ENCODE assay signal across 22 cellular contexts in the genomic region with DNA sequence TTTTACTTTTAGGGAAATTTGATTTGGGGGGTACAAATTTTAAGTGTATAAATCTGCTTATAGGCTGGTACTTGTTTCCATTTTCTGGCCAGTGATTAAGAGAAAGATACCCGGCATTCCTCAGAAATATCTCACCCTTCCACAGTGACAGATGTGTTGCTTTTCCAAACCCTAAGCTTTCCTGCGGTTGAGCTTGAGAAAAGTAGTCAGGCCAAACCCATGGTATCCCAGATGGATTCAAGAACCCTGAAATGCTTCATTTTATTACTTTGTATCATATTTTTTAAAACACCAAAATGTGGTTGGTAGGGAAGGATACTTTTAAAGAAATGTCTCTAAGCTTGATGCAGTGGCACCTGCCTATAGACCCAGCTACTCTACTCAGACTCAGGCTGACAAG. TPM values are rescaled to one million over a fixed set of nuclear protein-coding genes. Genes with fewer than 3 reads are reported as not detected.
DNase-seq lines count a peak whose midpoint lies in the region; ATAC-seq and TF ChIP-seq lines count a peak whose summit lies in the region.
"Had no signal": no experiment of that assay in that cellular context is flagged by ENCODE, and none has a peak within 500 bp of the region (broad histone marks: within the 10 kb centered on the region; RNA-seq: fewer than 3 reads in every experiment).

No MANE protein-coding gene starts in this region.

- H3K36me3 Mint-ChIP-seq in activated naive CD4-positive, alpha-beta T cell treated with anti-CD3 and anti-CD28 coated beads, Interleukin-2, amount 10 ng/mL, durations not matched to agents 7 days and 5 days, result peaks cover 58% of the 10 kb centered on the region
- H3K36me3 Mint-ChIP-seq in chondrocyte (ENCODE audit: low read depth), result peaks cover 50% of the 10 kb centered on the region

- CTCF ChIA-PET in activated naive CD4-positive, alpha-beta T cell treated with anti-CD3 and anti-CD28 coated beads, Interleukin-2, amount 10 ng/mL, durations not matched to agents 7 days and 5 days (lab: Charles Lee), result no interaction called here

- H3K27ac ChIP-seq in mucosa of rectum (ENCODE audit: low read depth in 2 of 2, low read length in 2 of 2), result peak overlapping the region; percentile 25 to 45
- H3K27ac ChIP-seq in upper lobe of right lung, result peak overlapping the region; percentile 13
- H3K27ac ChIP-seq: BLaER1 had no signal

- H3K36me3 ChIP-seq in mucosa of rectum (ENCODE audit: control insufficient read depth in 2 of 2, insufficient read depth in 2 of 2, low read length in 2 of 2) (peaks cover 68 to 73% of the 10 kb centered on the region in 2 donors), upper lobe of right lung (peaks cover 98% of the 10 kb centered on the region)

- no peak overlapping the region for H3K9ac ChIP-seq in mucosa of rectum (ENCODE audit: low read depth in 1 of 2, low read length in 2 of 2)
- H3K9ac ChIP-seq: BLaER1 had no signal

- peak overlapping the region; percentile 7 for H3K27ac Mint-ChIP-seq in activated naive CD4-positive, alpha-beta T cell treated with anti-CD3 and anti-CD28 coated beads, Interleukin-2, amount 10 ng/mL, durations not matched to agents 7 days and 5 days
- peak overlapping the region; percentile 79 for H3K27ac Mint-ChIP-seq in chondrocyte (ENCODE audit: unreplicated experiment)
- H3K27ac Mint-ChIP-seq: activated B cell treated with CpG ODN at 0.5 μM for 24 hours; activated CD8-positive, alpha-beta T cell treated with anti-CD3 and anti-CD28 coated beads for 36 hours had no signal

- no peak overlapping the region for H3K4me3 Mint-ChIP-seq in activated naive CD4-positive, alpha-beta T cell treated with anti-CD3 and anti-CD28 coated beads, Interleukin-2, amount 10 ng/mL, durations not matched to agents 7 days and 5 days
- no peak overlapping the region for H3K4me3 Mint-ChIP-seq in chondrocyte (ENCODE audit: unreplicated experiment)
- H3K4me3 Mint-ChIP-seq: activated B cell treated with CpG ODN at 0.5 μM for 24 hours; activated CD8-positive, alpha-beta T cell treated with anti-CD3 and anti-CD28 coated beads for 36 hours had no signal

- H3K27me3 ChIP-seq in mucosa of rectum (ENCODE audit: control insufficient read depth in 2 of 2, insufficient read depth in 2 of 2, low read length in 2 of 2) (no peaks in the 10 kb centered on the region), upper lobe of right lung (no peaks in the 10 kb centered on the region)
- H3K27me3 ChIP-seq: BLaER1 had no signal

- ATAC-seq in upper lobe of right lung, result no peak
- ATAC-seq: activated CD8-positive, alpha-beta T cell treated with anti-CD3 and anti-CD28 coated beads for 36 hours had no signal

- H3K27me3 Mint-ChIP-seq in activated naive CD4-positive, alpha-beta T cell treated with anti-CD3 and anti-CD28 coated beads, Interleukin-2, amount 10 ng/mL, durations not matched to agents 7 days and 5 days, result no peaks in the 10 kb centered on the region
- no peaks in the 10 kb centered on the region for H3K27me3 Mint-ChIP-seq in chondrocyte (ENCODE audit: low read depth)
- H3K27me3 Mint-ChIP-seq: activated B cell treated with CpG ODN at 0.5 μM for 24 hours; activated CD8-positive, alpha-beta T cell treated with anti-CD3 and anti-CD28 coated beads for 36 hours had no signal

- H3K9me3 ChIP-seq in mucosa of rectum (ENCODE audit: control insufficient read depth in 2 of 2, low read length in 2 of 2), result no peaks in the 10 kb centered on the region
- no peaks in the 10 kb centered on the region for H3K9me3 ChIP-seq in upper lobe of right lung
- H3K9me3 ChIP-seq: BLaER1 had no signal

- H3K9me3 Mint-ChIP-seq in activated naive CD4-positive, alpha-beta T cell treated with anti-CD3 and anti-CD28 coated beads, Interleukin-2, amount 10 ng/mL, durations not matched to agents 7 days and 5 days, result no peaks in the 10 kb centered on the region
- no peaks in the 10 kb centered on the region for H3K9me3 Mint-ChIP-seq in chondrocyte (ENCODE audit: low read depth)
- H3K9me3 Mint-ChIP-seq: activated B cell treated with CpG ODN at 0.5 μM for 24 hours; activated CD8-positive, alpha-beta T cell treated with anti-CD3 and anti-CD28 coated beads for 36 hours had no signal

- no peak for DNase-seq in activated naive CD4-positive, alpha-beta T cell treated with anti-CD3 and anti-CD28 coated beads, Interleukin-2, amount 10 ng/mL, durations not matched to agents 7 days and 5 days
- DNase-seq in activated naive CD4-positive, alpha-beta T cell (lab: John Stamatoyannopoulos, UW), result no peak
- DNase-seq in chondrocyte (ENCODE audit: low spot score) (no peak), upper lobe of right lung (no peak), posterior cingulate gyrus (no peak), HuH-7 (ENCODE audit: low spot score) (no peak)
- DNase-seq in activated CD4-positive, alpha-beta T cell treated with anti-CD3 and anti-CD28 coated beads for 48 hours, result no peak
- DNase-seq: 8988T; activated B cell treated with CpG ODN at 0.5 μM for 24 hours; activated CD8-positive, alpha-beta T cell treated with anti-CD3 and anti-CD28 coated beads for 36 hours; activated gamma-delta T cell treated with Interleukin-2 at 50 U/mL for 16 hours; activated T-cell treated with anti-CD3 and anti-CD28 coated beads for 4 hours; Calu3; cerebellar nuclear complex; effector CD8-positive, alpha-beta T cell; NCI-H2029 treated with DMSO at 0.1 percent for 48 hours; NCI-H345; NCI-H82; OCI-M1; T1000 had no signal

- TF ChIP-seq CTCF in chondrocyte (IDR thresholded peaks at IDR 0.05), result no peak
- no peak for TF ChIP-seq CTCF in upper lobe of right lung (IDR thresholded peaks at IDR 0.05)

- no peak overlapping the region for H3K4me3 ChIP-seq in mucosa of rectum (ENCODE audit: low read length in 2 of 2)
- H3K4me3 ChIP-seq in upper lobe of right lung, result no peak overlapping the region
- H3K4me3 ChIP-seq: BLaER1 had no signal

- H3K4me1 Mint-ChIP-seq in activated naive CD4-positive, alpha-beta T cell treated with anti-CD3 and anti-CD28 coated beads, Interleukin-2, amount 10 ng/mL, durations not matched to agents 7 days and 5 days, result peaks cover 16% of the 10 kb centered on the region
- peaks cover 33% of the 10 kb centered on the region for H3K4me1 Mint-ChIP-seq in chondrocyte (ENCODE audit: low read depth)
- H3K4me1 Mint-ChIP-seq: activated B cell treated with CpG ODN at 0.5 μM for 24 hours had no signal

- H3K4me1 ChIP-seq in mucosa of rectum (ENCODE audit: control insufficient read depth in 2 of 2, insufficient read depth in 2 of 2, low read length in 2 of 2) (peaks cover 14 to 15% of the 10 kb centered on the region in 2 donors), upper lobe of right lung (peaks cover 6% of the 10 kb centered on the region)
- H3K4me1 ChIP-seq: BLaER1 had no signal

- intact Hi-C loops in upper lobe of right lung (cut with DNase I), result no loop called here
- intact Hi-C loops in posterior cingulate gyrus (cut with DNase I), result no loop called here

RNA-seq across cellular contexts. Expression of a gene that starts 23.5 kb away (rescaled TPM):
- total RNA-seq in chondrocyte (376 to 419 TPM (median 378 TPM) in 3 replicates), upper lobe of right lung (358 TPM)
